In genomic region chr2:45649855-45650806, GRCh38 we compare ENCODE assay signal across 1 cellular context.
TF ChIP-seq lines count a peak whose summit lies in the region.

No MANE protein-coding gene starts in this region.

TF ChIP-seq in K562, 482 proteins besides CTCF, POLR2A, EP300 and RAD21 (continued from another document and continues in another):
- TF ChIP-seq SAP30 (IDR thresholded peaks at IDR 0.05; ENCODE audit: borderline replicate concordance, insufficient read depth, low read depth, low read length, poor library complexity, severe bottlenecking) (peak; percentile 60), SMAD4 (CRISPR knock-in tag; conservative IDR thresholded peaks at IDR 0.05) (0 out of 2 replicates have a peak, but pooled peaks have one; percentile 24), HNRNPLL (IDR thresholded peaks at IDR 0.05; ENCODE audit: low read depth, low read length, poor library complexity, severe bottlenecking) (peak; percentile 30), PATZ1 (CRISPR knock-in tag; IDR thresholded peaks at IDR 0.05; ENCODE audit: borderline replicate concordance) (no peak), ZNF589 (CRISPR knock-in tag; IDR thresholded peaks at IDR 0.05; ENCODE audit: low read depth) (no peak; the same call in 1 of the 2 replicates), POLR2G (IDR thresholded peaks at IDR 0.05; ENCODE audit: low read depth, low read length) (0 out of 2 replicates have a peak, but pooled peaks have one; percentile 16), FOXK1 (CRISPR knock-in tag; IDR thresholded peaks at IDR 0.05; ENCODE audit: borderline replicate concordance) (no peak), RHOXF2B (CRISPR knock-in tag; conservative IDR thresholded peaks at IDR 0.05) (no peak), USF2 (CRISPR knock-in tag; IDR thresholded peaks at IDR 0.05) (peak; percentile 93), SNRNP70 (optimal IDR thresholded peaks at IDR 0.05; ENCODE audit: low read depth, low read length) (no peak), RBFOX2 (IDR thresholded peaks at IDR 0.05; ENCODE audit: low read depth, low read length) (peak; percentile 10; the same call in 1 of the 2 replicates), FOXP1 (CRISPR knock-in tag; IDR thresholded peaks at IDR 0.05) (no peak), CREBBP (IDR thresholded peaks at IDR 0.05; ENCODE audit: low read depth, low read length) (no peak), NR2C2 (CRISPR knock-in tag; IDR thresholded peaks at IDR 0.05) (no peak), NR2C2 (tag; IDR thresholded peaks at IDR 0.05) (peak; percentile 89), ZNF311 (CRISPR knock-in tag; IDR thresholded peaks at IDR 0.05) (no peak), AFF1 (IDR thresholded peaks at IDR 0.05; ENCODE audit: low read depth in 1 of 2, partially characterized antibody in 2 of 2) (peak in 1 of 2 experiments; percentile 45), RB1 (IDR thresholded peaks at IDR 0.05; ENCODE audit: low read depth) (0 out of 2 replicates have a peak, but pooled peaks have one; percentile 27), HMGN3 (IDR thresholded peaks at IDR 0.05; ENCODE audit: borderline replicate concordance, extremely low read depth, insufficient read length, low read depth, low read length) (peak; percentile 39), ZNF584 (CRISPR knock-in tag; IDR thresholded peaks at IDR 0.05; ENCODE audit: low read depth) (no peak), GTF2E2 (tag; IDR thresholded peaks at IDR 0.05) (peak; percentile 59; the same call in 1 of the 2 replicates), TFE3 (CRISPR knock-in tag; IDR thresholded peaks at IDR 0.05) (peak; percentile 94), NR2C1 (IDR thresholded peaks at IDR 0.05) (peak; percentile 45; the same call in 1 of the 2 replicates), NR2C1 (tag; IDR thresholded peaks at IDR 0.05) (peak; percentile 61), ZBTB7A (IDR thresholded peaks at IDR 0.05; ENCODE audit: borderline replicate concordance, control insufficient read depth, low read depth, low read length) (peak; percentile 57; the same call in 1 of the 2 replicates), TFAP4 (CRISPR knock-in tag; IDR thresholded peaks at IDR 0.05; ENCODE audit: borderline replicate concordance) (peak; percentile 20; the same call in 1 of the 2 replicates), SOX6 (IDR thresholded peaks at IDR 0.05) (no peak), CBFA2T2 (conservative IDR thresholded peaks at IDR 0.05) (0 out of 2 replicates have a peak, but pooled peaks have one; percentile 17), L3MBTL2 (IDR thresholded peaks at IDR 0.05) (peak; percentile 36; the same call in 1 of the 2 replicates), MNT (conservative IDR thresholded peaks at IDR 0.05) (peak in 1 of 2 experiments; percentile 23; a peak in 1 of 4 replicates), FOXJ3 (CRISPR knock-in tag; IDR thresholded peaks at IDR 0.05) (no peak), GMEB1 (CRISPR knock-in tag; IDR thresholded peaks at IDR 0.05) (no peak), PTTG1 (tag; IDR thresholded peaks at IDR 0.05; ENCODE audit: low read depth) (no peak), MAZ (CRISPR knock-in tag; conservative IDR thresholded peaks at IDR 0.05 in 1 of 2, IDR thresholded peaks at IDR 0.05 in 1 of 2) (peak in 1 of 2 experiments; percentile 46; a peak in 2 of 4 replicates), PCBP1 (IDR thresholded peaks at IDR 0.05; ENCODE audit: low read depth, low read length, poor library complexity, severe bottlenecking) (no peak), IRF2 (CRISPR knock-in tag; IDR thresholded peaks at IDR 0.05) (no peak), LCOR (CRISPR knock-in tag; IDR thresholded peaks at IDR 0.05) (peak; percentile 13; the same call in 1 of the 2 replicates), MCM5 (IDR thresholded peaks at IDR 0.05; ENCODE audit: low read depth) (no peak), TOE1 (IDR thresholded peaks at IDR 0.05; ENCODE audit: borderline replicate concordance) (peak; percentile 71; the same call in 1 of the 2 replicates), TOE1 (CRISPR knock-in tag; IDR thresholded peaks at IDR 0.05; ENCODE audit: borderline replicate concordance, low read depth) (no peak), BRF1 (IDR thresholded peaks at IDR 0.05; ENCODE audit: borderline replicate concordance, extremely low read depth, insufficient read length) (no peak), ZFX (CRISPR knock-in tag; IDR thresholded peaks at IDR 0.05) (peak; percentile 15; the same call in 1 of the 2 replicates), FOXP4 (CRISPR knock-in tag; IDR thresholded peaks at IDR 0.05; ENCODE audit: borderline replicate concordance) (no peak), GABPB2 (CRISPR knock-in tag; conservative IDR thresholded peaks at IDR 0.05) (no peak), ZNF830 (CRISPR knock-in tag; IDR thresholded peaks at IDR 0.05) (no peak), E2F6 (IDR thresholded peaks at IDR 0.05; ENCODE audit: borderline replicate concordance in 1 of 2, extremely low read depth in 1 of 2, insufficient read depth in 1 of 2, insufficient read length in 1 of 2, low read depth in 1 of 2, low read length in 1 of 2, poor library complexity in 1 of 2, severe bottlenecking in 1 of 2) (peak in 1 of 2 experiments; percentile 41), ZNF444 (CRISPR knock-in tag; IDR thresholded peaks at IDR 0.05) (peak; percentile 68), PHF8 (IDR thresholded peaks at IDR 0.05; ENCODE audit: borderline replicate concordance, low read length) (peak; percentile 14; the same call in 1 of the 2 replicates), KDM1A (IDR thresholded peaks at IDR 0.05) (peak in 1 of 2 experiments; percentile 56; a peak in 2 of 4 replicates), CCNT2 (IDR thresholded peaks at IDR 0.05; ENCODE audit: borderline replicate concordance, extremely low read depth, insufficient read length, low read depth, low read length) (peak; percentile 43)
